8 cellular contexts compared by ENCODE assay signal in genomic region chr11:66466225-66467033, GRCh38. TPM values are rescaled to one million over a fixed set of nuclear protein-coding genes. Genes with fewer than 3 reads are reported as not detected.
DNase-seq lines count a peak whose midpoint lies in the region; ATAC-seq and TF ChIP-seq lines count a peak whose summit lies in the region.

PELI3 (plus strand) TSS chr11:66466905; CDS start chr11:66468129, 1,224 bp downstream.

- peaks cover 4 to 16% (median 10%) of the 10 kb centered on the region in 4 donors for H3K4me1 ChIP-seq in liver (ENCODE audit: control insufficient read depth in 4 of 4, insufficient read depth in 4 of 4, low read length in 3 of 4)

- 3% methylated on average over 63 of the region's 63 CpGs for WGBS in liver

- no peak for TF ChIP-seq RAD21 in liver (IDR thresholded peaks at IDR 0.05)

- H3K4me3 ChIP-seq in AG10803 (ENCODE audit: low read length) (peak within 1 kb of the TSS; percentile 73), liver (ENCODE audit: low read depth in 1 of 3, low read length in 3 of 3) (peak within 1 kb of the TSS; percentile 44 to 90 (median 80))

- peak within 1 kb of the TSS in 1 of 2 donors; percentile 41 for H3K9ac ChIP-seq in liver (ENCODE audit: low read depth in 1 of 2, low read length in 2 of 2)

- TF ChIP-seq POLR2A in GM19099 (IDR thresholded peaks at IDR 0.05; ENCODE audit: extremely low read depth, insufficient read length, low read depth) = peak; percentile 32

- no peaks in the 10 kb centered on the region for H3K36me3 ChIP-seq in liver (ENCODE audit: control insufficient read depth in 4 of 4, insufficient read depth in 3 of 4, low read depth in 1 of 4, low read length in 3 of 4)

- ATAC-seq in HG03432 (IDR thresholded peaks at IDR 0.05; ENCODE audit: unreplicated experiment) = peak; percentile 75

- peak; percentile 85 for DNase-seq in AG10803 (ENCODE audit: low read depth)
- peak; percentile 80 for DNase-seq in NCI-H460 (ENCODE audit: extremely low read depth, low read depth)
- peak; percentile 91 to 97 for DNase-seq in activated CD4-positive, alpha-beta T cell treated with anti-CD3 and anti-CD28 coated beads, Interleukin-2, amount 50 U/mL, for 24 hours (ENCODE audit: low read depth in 1 of 2, low spot score in 1 of 2)
- peak; percentile 92 for DNase-seq in dermis blood vessel endothelial cell
- peak; percentile 96 to 98 for DNase-seq in stimulated activated CD4-positive, alpha-beta T cell treated with anti-CD3 and anti-CD28 coated beads, Interleukin-2, amount 100 ng/mL, for 48 hours

- TF ChIP-seq CTCF in AG10803 (conservative IDR thresholded peaks at IDR 0.05; ENCODE audit: low read length) (no peak), liver (IDR thresholded peaks at IDR 0.05; ENCODE audit: low read depth, low read length, missing input control) (no peak)

- H3K27ac ChIP-seq in liver (ENCODE audit: low read depth in 1 of 2, low read length in 2 of 2) = peak within 1 kb of the TSS in 1 of 2 donors; percentile 69

- no peaks in the 10 kb centered on the region for H3K27me3 ChIP-seq in liver (ENCODE audit: control insufficient read depth in 4 of 4, insufficient read depth in 4 of 4, low read length in 3 of 4)

- no peaks in the 10 kb centered on the region for H3K9me3 ChIP-seq in liver (ENCODE audit: control insufficient read depth in 4 of 4, low read length in 3 of 4)

TF ChIP-seq in liver, 16 proteins besides CTCF, POLR2A, EP300 and RAD21:
- TF ChIP-seq SP1 (IDR thresholded peaks at IDR 0.05) (peak; percentile 58), JUND (IDR thresholded peaks at IDR 0.05) (no peak), GABPA (IDR thresholded peaks at IDR 0.05 in 1 of 2, conservative IDR thresholded peaks at IDR 0.05 in 1 of 2) (peak in 1 of 2 donors; percentile 18), TAF1 (conservative IDR thresholded peaks at IDR 0.05) (no peak), EGR1 (IDR thresholded peaks at IDR 0.05; ENCODE audit: low read depth in 2 of 2) (no peak)
- TF ChIP-seq, protein P1, sequence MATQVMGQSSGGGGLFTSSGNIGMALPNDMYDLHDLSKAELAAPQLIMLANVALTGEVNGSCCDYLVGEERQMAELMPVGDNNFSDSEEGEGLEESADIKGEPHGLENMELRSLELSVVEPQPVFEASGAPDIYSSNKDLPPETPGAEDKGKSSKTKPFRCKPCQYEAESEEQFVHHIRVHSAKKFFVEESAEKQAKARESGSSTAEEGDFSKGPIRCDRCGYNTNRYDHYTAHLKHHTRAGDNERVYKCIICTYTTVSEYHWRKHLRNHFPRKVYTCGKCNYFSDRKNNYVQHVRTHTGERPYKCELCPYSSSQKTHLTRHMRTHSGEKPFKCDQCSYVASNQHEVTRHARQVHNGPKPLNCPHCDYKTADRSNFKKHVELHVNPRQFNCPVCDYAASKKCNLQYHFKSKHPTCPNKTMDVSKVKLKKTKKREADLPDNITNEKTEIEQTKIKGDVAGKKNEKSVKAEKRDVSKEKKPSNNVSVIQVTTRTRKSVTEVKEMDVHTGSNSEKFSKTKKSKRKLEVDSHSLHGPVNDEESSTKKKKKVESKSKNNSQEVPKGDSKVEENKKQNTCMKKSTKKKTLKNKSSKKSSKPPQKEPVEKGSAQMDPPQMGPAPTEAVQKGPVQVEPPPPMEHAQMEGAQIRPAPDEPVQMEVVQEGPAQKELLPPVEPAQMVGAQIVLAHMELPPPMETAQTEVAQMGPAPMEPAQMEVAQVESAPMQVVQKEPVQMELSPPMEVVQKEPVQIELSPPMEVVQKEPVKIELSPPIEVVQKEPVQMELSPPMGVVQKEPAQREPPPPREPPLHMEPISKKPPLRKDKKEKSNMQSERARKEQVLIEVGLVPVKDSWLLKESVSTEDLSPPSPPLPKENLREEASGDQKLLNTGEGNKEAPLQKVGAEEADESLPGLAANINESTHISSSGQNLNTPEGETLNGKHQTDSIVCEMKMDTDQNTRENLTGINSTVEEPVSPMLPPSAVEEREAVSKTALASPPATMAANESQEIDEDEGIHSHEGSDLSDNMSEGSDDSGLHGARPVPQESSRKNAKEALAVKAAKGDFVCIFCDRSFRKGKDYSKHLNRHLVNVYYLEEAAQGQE (IDR thresholded peaks at IDR 0.05) = peak; percentile 71
TF ChIP-seq in liver: peak in this region for 3.

RNA-seq across cellular contexts. Expression of gene PELI3, which starts in this region (rescaled TPM):
- 2.7 and 3.2 TPM in 2 replicates for total RNA-seq in NCI-H460 (2014; rRNA removed; shearing (Covaris generic))
- 7.8 and 8.9 TPM in 2 replicates for polyA plus RNA-seq in NCI-H460 (2014; cell fraction: nucleus; rRNA removed)
- total RNA-seq in dermis blood vessel endothelial cell (3.7 and 4.9 TPM in 2 replicates), liver (1 to 10 TPM; 1.9 to 5.4 TPM)
- polyA plus RNA-seq in liver = 1 to 10 TPM; 1.7 to 2.4 TPM
